14 cellular contexts compared by ENCODE assay signal in the genomic region with DNA sequence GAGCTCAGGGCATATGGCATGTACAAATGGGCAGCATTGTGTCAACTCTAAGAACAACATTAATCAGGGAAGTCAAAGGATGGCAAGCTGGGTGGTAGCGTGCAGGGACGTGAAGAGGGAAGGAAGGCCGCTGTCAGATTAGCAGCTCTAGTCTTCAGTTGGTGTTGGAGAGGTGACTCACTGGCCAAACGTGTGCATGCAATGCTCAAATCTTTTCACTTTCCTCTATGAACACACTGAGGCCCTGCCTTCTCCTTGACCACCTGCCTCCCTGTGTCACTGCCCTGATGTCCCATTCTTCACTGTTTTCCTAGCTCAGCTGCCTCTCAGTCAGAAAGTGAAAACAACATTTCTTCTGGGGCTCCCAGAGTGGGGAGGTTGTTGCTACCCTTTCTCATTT. TPM values are rescaled to one million over a fixed set of nuclear protein-coding genes. Genes with fewer than 3 reads are reported as not detected.
DNase-seq lines count a peak whose midpoint lies in the region; ATAC-seq, FAIRE-seq and TF ChIP-seq lines count a peak whose summit lies in the region.
"Had no signal": no experiment of that assay in that cellular context is flagged by ENCODE, and none has a peak within 500 bp of the region (broad histone marks: within the 10 kb centered on the region; RNA-seq: fewer than 3 reads in every experiment).

No MANE protein-coding gene starts in this region.

- no peak overlapping the region for H2BK5ac ChIP-seq in neuronal stem cell (ENCODE audit: low read length)

- H2AFZ ChIP-seq in OCI-LY3 (ENCODE audit: low read depth, low read length) (no peak overlapping the region), neuronal stem cell (ENCODE audit: low read length) (no peak overlapping the region), PC-3 (ENCODE audit: low read length) (no peak overlapping the region)

- H2BK12ac ChIP-seq in neuronal stem cell (ENCODE audit: low read length), result no peak overlapping the region

- H4K91ac ChIP-seq in neuronal stem cell (ENCODE audit: low read depth, low read length, poor library complexity), result no peak overlapping the region

- no peak overlapping the region for H3K23ac ChIP-seq in neuronal stem cell (ENCODE audit: low read depth, low read length, poor library complexity)

- H3K27me3 ChIP-seq in OCI-LY3 (ENCODE audit: low read depth, low read length), result no peaks in the 10 kb centered on the region
- H3K27me3 ChIP-seq in esophagus (ENCODE audit: control insufficient read depth in 1 of 2, insufficient read depth in 2 of 2, low read length in 2 of 2), result no peaks in the 10 kb centered on the region
- peaks cover 0 to 23% (median 0%) of the 10 kb centered on the region in 3 experiments for H3K27me3 ChIP-seq in neuronal stem cell (ENCODE audit: control insufficient read depth in 3 of 3, insufficient read depth in 3 of 3, low read depth in 1 of 3, low read length in 3 of 3)
- H3K27me3 ChIP-seq in PC-3 (ENCODE audit: low read length), result no peaks in the 10 kb centered on the region
- H3K27me3 ChIP-seq: SJSA1 had no signal

- H3K27ac Mint-ChIP-seq in progenitor cell of endocrine pancreas (peak overlapping the region; percentile 88), mesothelial cell of epicardium (no peak overlapping the region)
- H3K27ac Mint-ChIP-seq: activated naive CD4-positive, alpha-beta T cell treated with anti-CD3 and anti-CD28 coated beads, Interleukin-2, amount 50 U/mL, for 72 hours had no signal

- intact Hi-C loops in PC-3 (cut with micrococcal nuclease), result no loop called here

- POLR2A ChIA-PET in PC-3 (lab: Charles Lee; ENCODE audit: unreplicated experiment), result no interaction called here

- no peak overlapping the region for H3K4me3 Mint-ChIP-seq in progenitor cell of endocrine pancreas (ENCODE audit: low read depth)
- no peak overlapping the region for H3K4me3 Mint-ChIP-seq in mesothelial cell of epicardium

- ATAC-seq in PC-3, result no peak; the same call in 1 of the 2 replicates
- ATAC-seq: activated naive CD4-positive, alpha-beta T cell treated with anti-CD3 and anti-CD28 coated beads, Interleukin-2, amount 50 U/mL, for 72 hours had no signal

- peak overlapping the region; percentile 96 for H3K27ac ChIP-seq in OCI-LY3 (ENCODE audit: low read length)
- peak overlapping the region; percentile 84 to 94 for H3K27ac ChIP-seq in esophagus (ENCODE audit: low read depth in 2 of 2, low read length in 1 of 2)
- H3K27ac ChIP-seq in neuronal stem cell (replicated peaks; ENCODE audit: low read length), result no peak overlapping the region
- H3K27ac ChIP-seq in PC-3 (ENCODE audit: low read length), result no peak overlapping the region
- H3K27ac ChIP-seq: SJSA1 had no signal

- H4K20me1 ChIP-seq in OCI-LY3 (ENCODE audit: insufficient read depth, low read length) (no peaks in the 10 kb centered on the region), PC-3 (ENCODE audit: low read length) (no peaks in the 10 kb centered on the region)

- H3K79me1 ChIP-seq in neuronal stem cell (ENCODE audit: low read depth, low read length), result no peaks in the 10 kb centered on the region

- H3K4me1 ChIP-seq in OCI-LY3 (ENCODE audit: low read length) (peaks cover 94% of the 10 kb centered on the region), esophagus (ENCODE audit: control insufficient read depth in 2 of 2, insufficient read depth in 2 of 2, low read length in 1 of 2) (peaks cover 0 to 12% of the 10 kb centered on the region in 2 donors), neuronal stem cell (ENCODE audit: control insufficient read depth in 2 of 2, insufficient read depth in 1 of 2, low read depth in 1 of 2, low read length in 2 of 2) (peaks cover 3 to 6% of the 10 kb centered on the region in 2 donors), PC-3 (ENCODE audit: insufficient read depth, low read length) (no peaks in the 10 kb centered on the region)

- no peak overlapping the region for H3K18ac ChIP-seq in neuronal stem cell (ENCODE audit: low read length)

- peak overlapping the region; percentile 28; the same call in 1 of the 2 replicates for H3K9ac ChIP-seq in OCI-LY3 (ENCODE audit: low read length)
- no peak overlapping the region for H3K9ac ChIP-seq in neuronal stem cell (ENCODE audit: low read depth, low read length, poor library complexity)
- no peak overlapping the region for H3K9ac ChIP-seq in PC-3 (ENCODE audit: low read length)

- H4K8ac ChIP-seq in neuronal stem cell (ENCODE audit: low read depth, low read length), result no peak overlapping the region

- peak; percentile 49 for FAIRE-seq in GM18507 (lab: Jason Lieb, UNC)

- no peaks in the 10 kb centered on the region for H3K36me3 Mint-ChIP-seq in progenitor cell of endocrine pancreas (ENCODE audit: insufficient read depth)
- H3K36me3 Mint-ChIP-seq in mesothelial cell of epicardium, result no peaks in the 10 kb centered on the region
- H3K36me3 Mint-ChIP-seq: activated naive CD4-positive, alpha-beta T cell treated with anti-CD3 and anti-CD28 coated beads, Interleukin-2, amount 50 U/mL, for 72 hours had no signal

- H3K9me3 Mint-ChIP-seq in progenitor cell of endocrine pancreas (ENCODE audit: low read depth) (peaks cover 5% of the 10 kb centered on the region), mesothelial cell of epicardium (peaks cover 5% of the 10 kb centered on the region)
- H3K9me3 Mint-ChIP-seq: activated naive CD4-positive, alpha-beta T cell treated with anti-CD3 and anti-CD28 coated beads, Interleukin-2, amount 50 U/mL, for 72 hours had no signal

- CTCF ChIA-PET in PC-3 (lab: Charles Lee), result no interaction called here

- peak overlapping the region; percentile 42 for H3K4me2 ChIP-seq in OCI-LY3 (ENCODE audit: low read length)
- no peak overlapping the region for H3K4me2 ChIP-seq in neuronal stem cell (ENCODE audit: insufficient read depth, low read length, poor library complexity, severe bottlenecking)
- no peak overlapping the region for H3K4me2 ChIP-seq in PC-3 (ENCODE audit: low read length)

- no peak overlapping the region for H3K14ac ChIP-seq in neuronal stem cell (ENCODE audit: low read length)

- H3K4me3 ChIP-seq in OCI-LY3 (ENCODE audit: low read length) (peak overlapping the region; percentile 1; the same call in 1 of the 2 replicates), esophagus (ENCODE audit: low read depth in 1 of 2, low read length in 2 of 2) (no peak overlapping the region), neuronal stem cell (ENCODE audit: low read length in 2 of 2) (no peak overlapping the region), PC-3 (ENCODE audit: low read length) (no peak overlapping the region)
- H3K4me3 ChIP-seq: SJSA1 had no signal

- H3K27me3 Mint-ChIP-seq in progenitor cell of endocrine pancreas (no peaks in the 10 kb centered on the region), mesothelial cell of epicardium (ENCODE audit: low read depth) (peaks cover 22% of the 10 kb centered on the region)

- DNase-seq in GM18507 (ENCODE audit: extremely low spot score, insufficient read length, low read depth), result no peak
- DNase-seq in progenitor cell of endocrine pancreas (ENCODE audit: low spot score, unreplicated experiment), result no peak
- no peak for DNase-seq in neuronal stem cell (ENCODE audit: low spot score)
- DNase-seq in mesothelial cell of epicardium (ENCODE audit: low spot score in 2 of 2, unreplicated experiment in 2 of 2), result no peak
- no peak for DNase-seq in PC-3
- no peak for DNase-seq in NCI-H2227 treated with DMSO at 0.1 percent for 48 hours (lab: John Stamatoyannopoulos, UW)
- DNase-seq: DMS153; effector memory CD4-positive, alpha-beta T cell; nucleus accumbens; stimulated activated CD4-positive, alpha-beta T cell treated with anti-CD3 and anti-CD28 coated beads, Interleukin-4, amount 100 ng/mL, for 1 hour had no signal

- H3K9me2 ChIP-seq in PC-3 (replicated peaks; ENCODE audit: low read length), result no peaks in the 10 kb centered on the region

- H3K9me3 ChIP-seq in OCI-LY3 (ENCODE audit: insufficient read depth, low read length) (peaks cover 9% of the 10 kb centered on the region), esophagus (ENCODE audit: control insufficient read depth in 2 of 2, insufficient read depth in 1 of 2, low read depth in 1 of 2, low read length in 1 of 2) (no peaks in the 10 kb centered on the region), neuronal stem cell (replicated peaks in 1 of 2; ENCODE audit: control insufficient read depth in 2 of 2, insufficient read depth in 1 of 2, low read depth in 1 of 2, low read length in 2 of 2) (no peaks in the 10 kb centered on the region), PC-3 (ENCODE audit: low read length) (no peaks in the 10 kb centered on the region)
- H3K9me3 ChIP-seq: SJSA1 had no signal

- H3F3A ChIP-seq in PC-3 (ENCODE audit: low read length, unreplicated experiment), result no peaks in the 10 kb centered on the region

- BruUV-seq in PC-3 (replicated peaks; lab: Mats Ljungman, UMichigan), result no TSS peak

- peaks cover 9% of the 10 kb centered on the region for H3K36me3 ChIP-seq in OCI-LY3 (replicated peaks; ENCODE audit: low read depth, low read length)
- H3K36me3 ChIP-seq in esophagus (ENCODE audit: control insufficient read depth in 2 of 2, insufficient read depth in 2 of 2, low read length in 1 of 2), result no peaks in the 10 kb centered on the region
- H3K36me3 ChIP-seq in neuronal stem cell (replicated peaks in 1 of 2; ENCODE audit: control insufficient read depth in 2 of 2, insufficient read depth in 2 of 2, low read length in 2 of 2), result no peaks in the 10 kb centered on the region
- H3K36me3 ChIP-seq in PC-3 (ENCODE audit: low read depth, low read length), result no peaks in the 10 kb centered on the region
- H3K36me3 ChIP-seq: SJSA1 had no signal

- no peak overlapping the region for H2BK15ac ChIP-seq in neuronal stem cell (ENCODE audit: low read length)

- H2BK120ac ChIP-seq in neuronal stem cell (ENCODE audit: low read depth, low read length), result no peak overlapping the region

- no peak overlapping the region for H2AK5ac ChIP-seq in neuronal stem cell (ENCODE audit: low read depth, low read length)

- TF ChIP-seq CTCF in OCI-LY3 (IDR thresholded peaks at IDR 0.05; ENCODE audit: low read depth, low read length) (no peak), progenitor cell of endocrine pancreas (IDR thresholded peaks at IDR 0.05; ENCODE audit: unreplicated experiment) (no peak), mesothelial cell of epicardium (IDR thresholded peaks at IDR 0.05; ENCODE audit: unreplicated experiment) (no peak), PC-3 (conservative IDR thresholded peaks at IDR 0.05; ENCODE audit: low read depth, low read length) (no peak)

- 42 to 52% methylated on average over 4 of the region's 4 CpGs for WGBS in esophagus, 2 donors
- no CpG with 5 or more reads among the region's 4 CpGs for WGBS in neuronal stem cell (ENCODE audit: extremely low coverage in 2 of 2, insufficient read length in 2 of 2, insufficient replicate concordance in 1 of 2), 2 donors

- H3K4me1 Mint-ChIP-seq in progenitor cell of endocrine pancreas (ENCODE audit: low read depth) (peaks cover 45% of the 10 kb centered on the region), mesothelial cell of epicardium (peaks cover 17% of the 10 kb centered on the region)

- H3K4ac ChIP-seq in neuronal stem cell (ENCODE audit: low read length), result no peak overlapping the region

- no peaks in the 10 kb centered on the region for H3K79me2 ChIP-seq in OCI-LY3 (ENCODE audit: low read length)
- no peaks in the 10 kb centered on the region for H3K79me2 ChIP-seq in PC-3 (ENCODE audit: low read length)

RNA-seq across cellular contexts. Expression of a gene that starts 5.9 kb away (rescaled TPM):
- 1 to 10 TPM in 1 of 2 donors, under 1 TPM in 1; 0.24 to 1.2 TPM for polyA plus RNA-seq in esophagus
- not detected in 2 replicates for total RNA-seq in progenitor cell of endocrine pancreas
- polyA plus RNA-seq in neuronal stem cell (2013, experiment 1 of 2), result not detected
- polyA plus RNA-seq in neuronal stem cell (2013, experiment 2 of 2), result not detected
- total RNA-seq in mesothelial cell of epicardium, result not detected in 3 replicates
- total RNA-seq in PC-3 (2014; rRNA removed), result not detected in 2 replicates
- total RNA-seq: SJSA1 had no signal

RNA-seq across cellular contexts. Expression of a gene that starts 18.1 kb away (rescaled TPM):
- polyA plus RNA-seq in esophagus, result under 1 TPM; 0.02 to 0.06 TPM
- total RNA-seq in progenitor cell of endocrine pancreas (not detected in 2 replicates), mesothelial cell of epicardium (not detected in 3 replicates), PC-3 (2014; rRNA removed) (not detected in 2 replicates)
- not detected for polyA plus RNA-seq in neuronal stem cell (2013, experiment 1 of 2)
- not detected for polyA plus RNA-seq in neuronal stem cell (2013, experiment 2 of 2)
- total RNA-seq: activated naive CD4-positive, alpha-beta T cell treated with anti-CD3 and anti-CD28 coated beads, Interleukin-2, amount 50 U/mL, for 72 hours; SJSA1 had no signal

RNA-seq across cellular contexts. Expression of a gene that starts 30.4 kb away (rescaled TPM):
- 1 to 10 TPM in 1 of 2 donors, under 1 TPM in 1; 0.90 to 2.5 TPM for polyA plus RNA-seq in esophagus
- not detected in 2 replicates for total RNA-seq in progenitor cell of endocrine pancreas
- polyA plus RNA-seq in neuronal stem cell (2013, experiment 1 of 2), result not detected
- polyA plus RNA-seq in neuronal stem cell (2013, experiment 2 of 2), result 0.03 TPM
- not detected in 3 replicates for total RNA-seq in mesothelial cell of epicardium
- 1.5 and 4.6 TPM in 2 replicates for total RNA-seq in PC-3 (2014; rRNA removed)

RNA-seq across cellular contexts. Expression of a gene that starts 54.9 kb away (rescaled TPM):
- not detected for polyA plus RNA-seq in esophagus
- not detected in 2 replicates for total RNA-seq in progenitor cell of endocrine pancreas
- not detected for polyA plus RNA-seq in neuronal stem cell (2013, experiment 1 of 2)
- not detected for polyA plus RNA-seq in neuronal stem cell (2013, experiment 2 of 2)
- total RNA-seq in mesothelial cell of epicardium, result not detected in 3 replicates
- total RNA-seq in PC-3 (2014; rRNA removed), result 1.8 and 1.9 TPM in 2 replicates

Comparison
In these comparisons a context has a peak if more than half of its experiments do, and no peak if none do; other contexts are left out.
1. H3K27ac ChIP-seq: peak in OCI-LY3 (single experiment) and esophagus (2 of 2); none in neuronal stem cell (single experiment) and PC-3 (single experiment).